7 cellular contexts compared by ENCODE assay signal in the genomic region with DNA sequence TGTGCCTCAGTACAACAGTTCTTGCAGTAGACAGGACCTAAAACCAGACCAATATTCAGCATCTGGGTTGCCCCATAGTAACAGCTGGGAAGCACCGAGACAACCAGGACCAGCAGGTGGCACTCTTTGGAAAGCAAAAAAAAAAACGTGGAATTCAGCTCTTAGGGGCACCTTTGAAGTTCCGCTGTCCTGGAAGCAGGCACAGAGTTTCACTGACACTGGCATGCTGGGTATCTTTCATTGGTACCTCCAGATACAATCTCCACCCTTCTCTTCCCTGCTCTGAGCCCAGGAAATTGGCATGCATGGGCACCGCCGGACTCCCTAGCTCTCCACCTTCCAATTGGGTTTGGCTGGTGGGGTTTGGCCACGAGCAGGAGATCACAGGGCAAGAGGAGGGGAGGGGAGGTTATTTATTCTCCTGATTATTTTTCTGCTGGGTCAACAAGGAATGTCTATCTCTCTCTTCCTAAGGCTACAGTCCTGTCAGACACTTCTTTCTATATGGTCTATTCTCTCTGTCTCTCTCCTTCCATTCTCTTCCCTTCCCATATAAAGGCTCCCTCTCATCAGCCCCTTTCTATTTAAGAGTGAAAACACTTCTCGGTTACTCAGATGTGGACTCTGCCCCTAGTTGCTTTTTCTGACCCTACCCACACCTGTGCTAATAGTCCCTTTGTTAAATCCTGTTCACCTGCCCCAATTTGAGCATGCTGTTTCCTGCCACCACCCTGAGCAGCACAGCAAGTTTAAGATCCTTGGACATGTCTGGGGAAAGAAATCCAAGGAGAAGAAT. TPM values are rescaled to one million over a fixed set of nuclear protein-coding genes. Genes with fewer than 3 reads are reported as not detected.
DNase-seq lines count a peak whose midpoint lies in the region; TF ChIP-seq lines count a peak whose summit lies in the region.

No MANE protein-coding gene starts in this region.

- H3K4me1 ChIP-seq in KMS-11 (ENCODE audit: low read depth, poor library complexity, severe bottlenecking) (peaks cover 10% of the 10 kb centered on the region), iPS DF 6.9 (ENCODE audit: control insufficient read depth, insufficient read depth, low read length) (no peaks in the 10 kb centered on the region)

- H3K27ac ChIP-seq in KMS-11 (no peak overlapping the region), iPS DF 6.9 (ENCODE audit: low read length) (no peak overlapping the region)

- POLR2A ChIA-PET in GM10248 (lab: Yijun Ruan, JAX): no interaction called here

- H3K9ac ChIP-seq in KMS-11: no peak overlapping the region

- H3K4me3 ChIP-seq in KMS-11 (IDR thresholded peaks at IDR 0.05; ENCODE audit: insufficient read depth, low read depth, low read length): no peak overlapping the region
- no peak overlapping the region for H3K4me3 ChIP-seq in astrocyte of the cerebellum (ENCODE audit: low read depth, low read length)
- no peak overlapping the region for H3K4me3 ChIP-seq in iPS DF 6.9 (ENCODE audit: low read length)

- DNase-seq in GM10248 (ENCODE audit: extremely low spot score): peak; percentile 49
- peak; percentile 45 for DNase-seq in SK-N-DZ (ENCODE audit: low spot score)
- DNase-seq in astrocyte of the cerebellum (ENCODE audit: low read depth): peak; percentile 12
- DNase-seq in iPS DF 6.9 (ENCODE audit: low read depth, low spot score): peak; percentile 58
- DNase-seq in stimulated activated CD4-positive, alpha-beta T cell treated with anti-CD3 and anti-CD28 coated beads, Interleukin-12 subunit alpha, Interleukin-12 subunit beta, amount 100 ng/mL, for 4 hours: peak; percentile 23
- no peak for DNase-seq in cerebellar nuclear complex (lab: John Stamatoyannopoulos, UW)

- H3K36me3 ChIP-seq in KMS-11 (ENCODE audit: insufficient read depth): no peaks in the 10 kb centered on the region
- no peaks in the 10 kb centered on the region for H3K36me3 ChIP-seq in iPS DF 6.9 (ENCODE audit: control insufficient read depth, insufficient read depth, low read length)

- in situ Hi-C loops in astrocyte of the cerebellum (cut with HindIII; ENCODE audit: low sequenced_read_pairs): no loop called here

- CTCF ChIA-PET in GM10248 (lab: Yijun Ruan, JAX): interaction anchor here (0.7 to 2.7 kb wide), 32 partner anchors 9 to 694 kb away, joined by 3 to 46 read pairs (median 5); a partner anchor contains a TSS

- H2AFZ ChIP-seq in KMS-11 (ENCODE audit: low read depth): no peak overlapping the region

- 0 out of 2 replicates have a peak, but pooled peaks cover 4% of the 10 kb centered on the region for H3K79me2 ChIP-seq in KMS-11 (ENCODE audit: insufficient read depth, low read depth)

- H3K27me3 ChIP-seq in KMS-11 (ENCODE audit: insufficient read depth, low read depth): no peaks in the 10 kb centered on the region
- H3K27me3 ChIP-seq in iPS DF 6.9 (ENCODE audit: control insufficient read depth, insufficient read depth, low read length): no peaks in the 10 kb centered on the region

- no CpG with 5 or more reads among the region's 7 CpGs for WGBS in iPS DF 6.9 (ENCODE audit: insufficient coverage, insufficient read length)

- H3K4me2 ChIP-seq in KMS-11: no peak overlapping the region

- no peaks in the 10 kb centered on the region for H4K20me1 ChIP-seq in KMS-11 (ENCODE audit: insufficient read depth)

- TF ChIP-seq CTCF in GM10248 (IDR thresholded peaks at IDR 0.05; ENCODE audit: control extremely low read depth, extremely low read depth, low read depth, missing control alignments) (peak; percentile 74), KMS-11 (conservative IDR thresholded peaks at IDR 0.05; ENCODE audit: low read depth, low read length) (peak; percentile 66), astrocyte of the cerebellum (IDR thresholded peaks at IDR 0.05; ENCODE audit: low read depth, low read length, missing control alignments) (peak; percentile 73)

- no peaks in the 10 kb centered on the region for H3K9me3 ChIP-seq in iPS DF 6.9 (ENCODE audit: control insufficient read depth, insufficient read depth, low read length)

RNA-seq across cellular contexts. Expression of a gene that starts 1.9 kb away (rescaled TPM):
- 0.29 and 1.6 TPM in 2 replicates for polyA plus RNA-seq in SK-N-DZ (2014; cell fraction: cytosol; rRNA removed)
- 0.13 and 0.38 TPM in 2 replicates for polyA plus RNA-seq in SK-N-DZ (2014; cell fraction: nucleus; rRNA removed)

Comparison
In these comparisons a context has a peak if more than half of its experiments do, and no peak if none do; other contexts are left out.
1. DNase-seq: peak in GM10248 (single experiment), SK-N-DZ (single experiment), astrocyte of the cerebellum (single experiment), iPS DF 6.9 (single experiment) and stimulated activated CD4-positive, alpha-beta T cell treated with anti-CD3 and anti-CD28 coated beads, Interleukin-12 subunit alpha, Interleukin-12 subunit beta, amount 100 ng/mL, for 4 hours (single experiment); none in cerebellar nuclear complex (0 of 2).
2. Peak in every context shown above with its lines, with median percentiles within 50 percentile points of each other: CTCF ChIP-seq.